Comparison of ENCODE assay signal across 36 cellular contexts in the genomic region with DNA sequence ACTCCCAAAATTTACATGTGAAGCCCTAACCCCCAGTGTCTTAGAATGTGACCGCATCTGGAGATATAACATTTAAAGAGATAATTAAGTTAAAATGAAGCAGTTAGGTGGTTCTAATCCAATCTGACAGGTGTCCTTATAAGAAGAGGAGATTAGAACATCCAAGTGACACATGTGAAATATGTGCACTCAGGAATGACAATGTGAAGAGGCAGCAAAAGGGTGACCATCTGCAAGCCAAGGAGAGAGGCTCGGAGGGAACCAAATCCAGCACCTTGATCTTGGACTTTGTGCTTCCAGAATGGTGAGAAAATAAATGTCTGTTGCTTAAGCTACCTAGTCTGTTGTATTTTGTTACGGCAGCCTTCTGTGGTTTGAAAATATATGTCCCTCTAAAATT.
"Had no signal": no experiment of that assay in that cellular context is flagged by ENCODE, and none has a peak within 500 bp of the region (broad histone marks: within the 10 kb centered on the region; RNA-seq: fewer than 3 reads in every experiment).

No MANE protein-coding gene starts in this region.

- ATAC-seq: activated CD4-positive, alpha-beta T cell treated with anti-CD3 and anti-CD28 coated beads for 36 hours; activated CD4-positive, CD25-positive, alpha-beta regulatory T cell treated with anti-CD3 and anti-CD28 coated beads, Interleukin-2, amount 50 U/mL, for 24 hours; activated CD8-positive, alpha-beta memory T cell treated with anti-CD3 and anti-CD28 coated beads, Interleukin-2, amount 10 ng/mL, durations not matched to agents 7 days and 5 days; activated CD8-positive, alpha-beta T cell treated with anti-CD3 and anti-CD28 coated beads, Interleukin-2, amount 10 ng/mL, durations not matched to agents 7 days and 5 days; activated naive CD4-positive, alpha-beta T cell treated with anti-CD3 and anti-CD28 coated beads, Interleukin-2, amount 50 U/mL, for 72 hours; WTC11 had no signal

- H3K36me3 ChIP-seq: adrenal gland, cardiac muscle cell, colonic mucosa had no signal

- H3K27me3 ChIP-seq: adrenal gland, cardiac muscle cell, colonic mucosa had no signal

- H3K27me3 Mint-ChIP-seq: activated CD4-positive, alpha-beta memory T cell treated with anti-CD3 and anti-CD28 coated beads, Interleukin-2, amount 10 ng/mL, durations not matched to agents 7 days and 5 days; activated CD4-positive, alpha-beta T cell treated with anti-CD3 and anti-CD28 coated beads for 36 hours; activated CD4-positive, alpha-beta T cell treated with anti-CD3 and anti-CD28 coated beads, Interleukin-2, amount 10 ng/mL, durations not matched to agents 7 days and 5 days; activated CD8-positive, alpha-beta memory T cell treated with anti-CD3 and anti-CD28 coated beads, Interleukin-2, amount 10 ng/mL, durations not matched to agents 7 days and 5 days; activated naive CD8-positive, alpha-beta T cell treated with anti-CD3 and anti-CD28 coated beads for 36 hours; activated T-cell treated with anti-CD3 and anti-CD28 coated beads, Interleukin-2, amount 50 U/mL, for 24 hours; brain; central memory CD8-positive, alpha-beta T cell had no signal

- H3K4me1 Mint-ChIP-seq: activated CD4-positive, alpha-beta memory T cell treated with anti-CD3 and anti-CD28 coated beads, Interleukin-2, amount 10 ng/mL, durations not matched to agents 7 days and 5 days; activated CD4-positive, alpha-beta T cell treated with anti-CD3 and anti-CD28 coated beads for 36 hours; activated CD4-positive, alpha-beta T cell treated with anti-CD3 and anti-CD28 coated beads, Interleukin-2, amount 10 ng/mL, durations not matched to agents 7 days and 5 days; activated CD8-positive, alpha-beta memory T cell treated with anti-CD3 and anti-CD28 coated beads, Interleukin-2, amount 10 ng/mL, durations not matched to agents 7 days and 5 days; activated naive CD8-positive, alpha-beta T cell treated with anti-CD3 and anti-CD28 coated beads for 36 hours; brain; central memory CD8-positive, alpha-beta T cell; WTC11 had no signal

- H3K4me1 ChIP-seq: adrenal gland, colonic mucosa had no signal

- H3K4me3 ChIP-seq: adrenal gland, cardiac muscle cell, colonic mucosa had no signal

- H3K27ac Mint-ChIP-seq: activated CD4-positive, alpha-beta memory T cell treated with anti-CD3 and anti-CD28 coated beads, Interleukin-2, amount 10 ng/mL, durations not matched to agents 7 days and 5 days; activated CD4-positive, alpha-beta T cell treated with anti-CD3 and anti-CD28 coated beads for 36 hours; activated CD4-positive, alpha-beta T cell treated with anti-CD3 and anti-CD28 coated beads, Interleukin-2, amount 10 ng/mL, durations not matched to agents 7 days and 5 days; activated CD8-positive, alpha-beta memory T cell treated with anti-CD3 and anti-CD28 coated beads, Interleukin-2, amount 10 ng/mL, durations not matched to agents 7 days and 5 days; activated CD8-positive, alpha-beta T cell treated with anti-CD3 and anti-CD28 coated beads, Interleukin-2, amount 10 ng/mL, durations not matched to agents 7 days and 5 days; activated naive CD4-positive, alpha-beta T cell treated with anti-CD3 and anti-CD28 coated beads, Interleukin-2, amount 50 U/mL, for 72 hours; activated naive CD8-positive, alpha-beta T cell treated with anti-CD3 and anti-CD28 coated beads for 36 hours; activated T-cell treated with anti-CD3 and anti-CD28 coated beads, Interleukin-2, amount 50 U/mL, for 24 hours; activated T-helper 2 cell treated with anti-CD3 and anti-CD28 coated beads, Interferon-gamma antibody, Interleukin-2, Interleukin-4, amounts not matched to agents 10 μg/mL and 5 μg/mL and 100 μg/mL, durations not matched to agents 14 hours and 24 hours and 36 hours; brain; T-helper 1 cell treated with Interleukin-12 subunit alpha and Interleukin-12 subunit beta and Interleukin-4 antibody, amounts not matched to agents 30 μg/mL and 1 μg/mL, for 36 hours; T-helper 2 cell treated with Interferon-gamma antibody and Interleukin-4, amounts not matched to agents 5 μg/mL and 100 μg/mL, for 36 hours; WTC11 had no signal

- H3K36me3 Mint-ChIP-seq: activated CD8-positive, alpha-beta memory T cell treated with anti-CD3 and anti-CD28 coated beads, Interleukin-2, amount 10 ng/mL, durations not matched to agents 7 days and 5 days; activated naive CD4-positive, alpha-beta T cell treated with anti-CD3 and anti-CD28 coated beads, Interleukin-2, amount 50 U/mL, for 72 hours; activated naive CD8-positive, alpha-beta T cell treated with anti-CD3 and anti-CD28 coated beads for 36 hours; brain; WTC11 had no signal

- DNase-seq: activated CD4-positive, alpha-beta memory T cell treated with anti-CD3 and anti-CD28 coated beads, Interleukin-2, amount 10 ng/mL, durations not matched to agents 7 days and 5 days; activated CD4-positive, alpha-beta T cell treated with anti-CD3 and anti-CD28 coated beads for 1 hour; activated CD4-positive, alpha-beta T cell treated with anti-CD3 and anti-CD28 coated beads for 36 hours; activated CD4-positive, alpha-beta T cell treated with anti-CD3 and anti-CD28 coated beads for 48 hours; activated CD4-positive, alpha-beta T cell treated with anti-CD3 and anti-CD28 coated beads, Interleukin-2, amount 10 ng/mL, durations not matched to agents 7 days and 5 days; activated CD4-positive, alpha-beta T cell treated with anti-CD3 and anti-CD28 coated beads, Interleukin-2, amount 50 U/mL, for 48 hours; activated CD4-positive, CD25-positive, alpha-beta regulatory T cell; activated CD8-positive, alpha-beta memory T cell treated with anti-CD3 and anti-CD28 coated beads for 24 hours; activated CD8-positive, alpha-beta memory T cell treated with anti-CD3 and anti-CD28 coated beads, Interleukin-2, amount 10 ng/mL, durations not matched to agents 7 days and 5 days; activated CD8-positive, alpha-beta memory T cell treated with anti-CD3 and anti-CD28 coated beads, Interleukin-2, amount 50 U/mL, for 48 hours; activated CD8-positive, alpha-beta T cell treated with anti-CD3 and anti-CD28 coated beads, Interleukin-2, amount 10 ng/mL, durations not matched to agents 7 days and 5 days; activated effector memory CD4-positive, alpha-beta T cell treated with Interleukin-2 at 50 U/mL for 16 hours; activated gamma-delta T cell; activated naive CD4-positive, alpha-beta T cell treated with anti-CD3 and anti-CD28 coated beads, Interleukin-2, amount 50 U/mL, for 16 hours; activated naive CD4-positive, alpha-beta T cell treated with Interleukin-2 at 50 U/mL for 16 hours; activated naive CD8-positive, alpha-beta T cell treated with anti-CD3 and anti-CD28 coated beads for 36 hours; activated T-cell treated with anti-CD3 and anti-CD28 coated beads, Interleukin-2, amount 50 U/mL, for 24 hours; activated T-cell treated with anti-CD3 and anti-CD28 coated beads, Interleukin-2, amount 50 U/mL, for 48 hours; adrenal gland; amniotic stem cell; aorta; caudate nucleus; cerebellar nuclear complex; colonic mucosa; T-helper 2 cell; T-helper 9 cell had no signal

- H3K4me3 Mint-ChIP-seq: activated CD4-positive, alpha-beta memory T cell treated with anti-CD3 and anti-CD28 coated beads, Interleukin-2, amount 10 ng/mL, durations not matched to agents 7 days and 5 days; activated CD4-positive, alpha-beta T cell treated with anti-CD3 and anti-CD28 coated beads for 36 hours; activated CD4-positive, alpha-beta T cell treated with anti-CD3 and anti-CD28 coated beads, Interleukin-2, amount 10 ng/mL, durations not matched to agents 7 days and 5 days; activated CD8-positive, alpha-beta memory T cell treated with anti-CD3 and anti-CD28 coated beads, Interleukin-2, amount 10 ng/mL, durations not matched to agents 7 days and 5 days; activated CD8-positive, alpha-beta T cell treated with anti-CD3 and anti-CD28 coated beads, Interleukin-2, amount 10 ng/mL, durations not matched to agents 7 days and 5 days; activated naive CD8-positive, alpha-beta T cell treated with anti-CD3 and anti-CD28 coated beads for 36 hours; activated T-cell treated with anti-CD3 and anti-CD28 coated beads, Interleukin-2, amount 50 U/mL, for 24 hours; brain; central memory CD8-positive, alpha-beta T cell; T-helper 1 cell treated with Interleukin-12 subunit alpha and Interleukin-12 subunit beta and Interleukin-4 antibody, amounts not matched to agents 30 μg/mL and 1 μg/mL, for 36 hours; T-helper 2 cell treated with Interferon-gamma antibody and Interleukin-4, amounts not matched to agents 5 μg/mL and 100 μg/mL, for 36 hours; WTC11 had no signal

- H3K9me3 ChIP-seq: adrenal gland, colonic mucosa had no signal

- H3K9me3 Mint-ChIP-seq: activated naive CD8-positive, alpha-beta T cell treated with anti-CD3 and anti-CD28 coated beads for 36 hours; activated T-helper 2 cell treated with anti-CD3 and anti-CD28 coated beads, Interferon-gamma antibody, Interleukin-2, Interleukin-4, amounts not matched to agents 10 μg/mL and 5 μg/mL and 100 μg/mL, durations not matched to agents 14 hours and 24 hours and 36 hours; T-helper 1 cell treated with Interleukin-12 subunit alpha and Interleukin-12 subunit beta and Interleukin-4 antibody, amounts not matched to agents 30 μg/mL and 1 μg/mL, for 36 hours; T-helper 2 cell treated with Interferon-gamma antibody and Interleukin-4, amounts not matched to agents 5 μg/mL and 100 μg/mL, for 36 hours; WTC11 had no signal

- H3K27ac ChIP-seq: adrenal gland, cardiac muscle cell, colonic mucosa, VCaP had no signal
